ENCODE assay signal across 1 cellular context in the genomic region with DNA sequence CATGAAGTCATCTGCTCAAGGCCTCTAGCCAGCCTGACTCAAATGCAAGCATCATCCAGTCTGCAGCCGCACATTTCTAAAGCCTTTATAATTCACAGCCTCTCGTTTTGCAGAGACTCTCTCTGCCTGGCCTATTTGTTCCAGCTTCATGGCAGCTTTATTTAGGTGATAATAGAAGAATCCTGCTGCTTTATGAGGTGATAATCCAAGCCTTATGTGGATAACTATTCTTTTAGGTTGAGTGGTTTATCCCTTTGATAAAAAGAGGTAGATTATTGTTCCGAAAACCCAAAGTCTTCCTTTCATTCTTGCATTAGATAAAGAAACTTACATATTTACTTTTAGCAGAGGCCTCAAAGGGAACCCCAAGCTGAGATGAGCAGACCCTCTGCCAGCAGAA.
TF ChIP-seq lines count a peak whose summit lies in the region.

No MANE protein-coding gene starts in this region.

TF ChIP-seq in GM23338, 12 proteins besides CTCF, POLR2A, EP300 and RAD21 (continued from another document):
- TF ChIP-seq, protein P1, sequence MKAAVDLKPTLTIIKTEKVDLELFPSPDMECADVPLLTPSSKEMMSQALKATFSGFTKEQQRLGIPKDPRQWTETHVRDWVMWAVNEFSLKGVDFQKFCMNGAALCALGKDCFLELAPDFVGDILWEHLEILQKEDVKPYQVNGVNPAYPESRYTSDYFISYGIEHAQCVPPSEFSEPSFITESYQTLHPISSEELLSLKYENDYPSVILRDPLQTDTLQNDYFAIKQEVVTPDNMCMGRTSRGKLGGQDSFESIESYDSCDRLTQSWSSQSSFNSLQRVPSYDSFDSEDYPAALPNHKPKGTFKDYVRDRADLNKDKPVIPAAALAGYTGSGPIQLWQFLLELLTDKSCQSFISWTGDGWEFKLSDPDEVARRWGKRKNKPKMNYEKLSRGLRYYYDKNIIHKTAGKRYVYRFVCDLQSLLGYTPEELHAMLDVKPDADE (IDR thresholded peaks at IDR 0.05) = no peak
- TF ChIP-seq NANOG (IDR thresholded peaks at IDR 0.05; ENCODE audit: borderline replicate concordance) = no peak
- TF ChIP-seq EZH2phosphoT487 (IDR thresholded peaks at IDR 0.05; ENCODE audit: unreplicated experiment) = no peak
- TF ChIP-seq, protein P2, sequence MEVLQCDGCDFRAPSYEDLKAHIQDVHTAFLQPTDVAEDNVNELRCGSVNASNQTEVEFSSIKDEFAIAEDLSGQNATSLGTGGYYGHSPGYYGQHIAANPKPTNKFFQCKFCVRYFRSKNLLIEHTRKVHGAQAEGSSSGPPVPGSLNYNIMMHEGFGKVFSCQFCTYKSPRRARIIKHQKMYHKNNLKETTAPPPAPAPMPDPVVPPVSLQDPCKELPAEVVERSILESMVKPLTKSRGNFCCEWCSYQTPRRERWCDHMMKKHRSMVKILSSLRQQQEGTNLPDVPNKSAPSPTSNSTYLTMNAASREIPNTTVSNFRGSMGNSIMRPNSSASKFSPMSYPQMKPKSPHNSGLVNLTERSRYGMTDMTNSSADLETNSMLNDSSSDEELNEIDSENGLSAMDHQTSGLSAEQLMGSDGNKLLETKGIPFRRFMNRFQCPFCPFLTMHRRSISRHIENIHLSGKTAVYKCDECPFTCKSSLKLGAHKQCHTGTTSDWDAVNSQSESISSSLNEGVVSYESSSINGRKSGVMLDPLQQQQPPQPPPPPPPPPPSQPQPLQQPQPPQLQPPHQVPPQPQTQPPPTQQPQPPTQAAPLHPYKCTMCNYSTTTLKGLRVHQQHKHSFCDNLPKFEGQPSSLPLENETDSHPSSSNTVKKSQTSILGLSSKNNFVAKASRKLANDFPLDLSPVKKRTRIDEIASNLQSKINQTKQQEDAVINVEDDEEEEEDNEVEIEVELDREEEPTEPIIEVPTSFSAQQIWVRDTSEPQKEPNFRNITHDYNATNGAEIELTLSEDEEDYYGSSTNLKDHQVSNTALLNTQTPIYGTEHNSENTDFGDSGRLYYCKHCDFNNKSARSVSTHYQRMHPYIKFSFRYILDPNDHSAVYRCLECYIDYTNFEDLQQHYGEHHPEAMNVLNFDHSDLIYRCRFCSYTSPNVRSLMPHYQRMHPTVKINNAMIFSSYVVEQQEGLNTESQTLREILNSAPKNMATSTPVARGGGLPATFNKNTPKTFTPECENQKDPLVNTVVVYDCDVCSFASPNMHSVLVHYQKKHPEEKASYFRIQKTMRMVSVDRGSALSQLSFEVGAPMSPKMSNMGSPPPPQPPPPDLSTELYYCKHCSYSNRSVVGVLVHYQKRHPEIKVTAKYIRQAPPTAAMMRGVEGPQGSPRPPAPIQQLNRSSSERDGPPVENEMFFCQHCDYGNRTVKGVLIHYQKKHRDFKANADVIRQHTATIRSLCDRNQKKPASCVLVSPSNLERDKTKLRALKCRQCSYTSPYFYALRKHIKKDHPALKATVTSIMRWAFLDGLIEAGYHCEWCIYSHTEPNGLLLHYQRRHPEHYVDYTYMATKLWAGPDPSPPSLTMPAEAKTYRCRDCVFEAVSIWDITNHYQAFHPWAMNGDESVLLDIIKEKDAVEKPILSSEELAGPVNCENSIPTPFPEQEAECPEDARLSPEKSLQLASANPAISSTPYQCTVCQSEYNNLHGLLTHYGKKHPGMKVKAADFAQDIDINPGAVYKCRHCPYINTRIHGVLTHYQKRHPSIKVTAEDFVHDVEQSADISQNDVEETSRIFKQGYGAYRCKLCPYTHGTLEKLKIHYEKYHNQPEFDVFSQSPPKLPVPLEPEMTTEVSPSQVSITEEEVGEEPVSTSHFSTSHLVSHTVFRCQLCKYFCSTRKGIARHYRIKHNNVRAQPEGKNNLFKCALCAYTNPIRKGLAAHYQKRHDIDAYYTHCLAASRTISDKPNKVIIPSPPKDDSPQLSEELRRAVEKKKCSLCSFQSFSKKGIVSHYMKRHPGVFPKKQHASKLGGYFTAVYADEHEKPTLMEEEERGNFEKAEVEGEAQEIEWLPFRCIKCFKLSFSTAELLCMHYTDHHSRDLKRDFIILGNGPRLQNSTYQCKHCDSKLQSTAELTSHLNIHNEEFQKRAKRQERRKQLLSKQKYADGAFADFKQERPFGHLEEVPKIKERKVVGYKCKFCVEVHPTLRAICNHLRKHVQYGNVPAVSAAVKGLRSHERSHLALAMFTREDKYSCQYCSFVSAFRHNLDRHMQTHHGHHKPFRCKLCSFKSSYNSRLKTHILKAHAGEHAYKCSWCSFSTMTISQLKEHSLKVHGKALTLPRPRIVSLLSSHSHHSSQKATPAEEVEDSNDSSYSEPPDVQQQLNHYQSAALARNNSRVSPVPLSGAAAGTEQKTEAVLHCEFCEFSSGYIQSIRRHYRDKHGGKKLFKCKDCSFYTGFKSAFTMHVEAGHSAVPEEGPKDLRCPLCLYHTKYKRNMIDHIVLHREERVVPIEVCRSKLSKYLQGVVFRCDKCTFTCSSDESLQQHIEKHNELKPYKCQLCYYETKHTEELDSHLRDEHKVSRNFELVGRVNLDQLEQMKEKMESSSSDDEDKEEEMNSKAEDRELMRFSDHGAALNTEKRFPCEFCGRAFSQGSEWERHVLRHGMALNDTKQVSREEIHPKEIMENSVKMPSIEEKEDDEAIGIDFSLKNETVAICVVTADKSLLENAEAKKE (CRISPR knock-in tag; IDR thresholded peaks at IDR 0.05) = no peak
- TF ChIP-seq POLR2AphosphoS5 (IDR thresholded peaks at IDR 0.05; ENCODE audit: low read depth) = no peak
- TF ChIP-seq CREB1 (CRISPR knock-in tag; IDR thresholded peaks at IDR 0.05; ENCODE audit: low read depth) = no peak
- no peak for TF ChIP-seq STAT1 (IDR thresholded peaks at IDR 0.05; ENCODE audit: unreplicated experiment)
- TF ChIP-seq, protein P3, sequence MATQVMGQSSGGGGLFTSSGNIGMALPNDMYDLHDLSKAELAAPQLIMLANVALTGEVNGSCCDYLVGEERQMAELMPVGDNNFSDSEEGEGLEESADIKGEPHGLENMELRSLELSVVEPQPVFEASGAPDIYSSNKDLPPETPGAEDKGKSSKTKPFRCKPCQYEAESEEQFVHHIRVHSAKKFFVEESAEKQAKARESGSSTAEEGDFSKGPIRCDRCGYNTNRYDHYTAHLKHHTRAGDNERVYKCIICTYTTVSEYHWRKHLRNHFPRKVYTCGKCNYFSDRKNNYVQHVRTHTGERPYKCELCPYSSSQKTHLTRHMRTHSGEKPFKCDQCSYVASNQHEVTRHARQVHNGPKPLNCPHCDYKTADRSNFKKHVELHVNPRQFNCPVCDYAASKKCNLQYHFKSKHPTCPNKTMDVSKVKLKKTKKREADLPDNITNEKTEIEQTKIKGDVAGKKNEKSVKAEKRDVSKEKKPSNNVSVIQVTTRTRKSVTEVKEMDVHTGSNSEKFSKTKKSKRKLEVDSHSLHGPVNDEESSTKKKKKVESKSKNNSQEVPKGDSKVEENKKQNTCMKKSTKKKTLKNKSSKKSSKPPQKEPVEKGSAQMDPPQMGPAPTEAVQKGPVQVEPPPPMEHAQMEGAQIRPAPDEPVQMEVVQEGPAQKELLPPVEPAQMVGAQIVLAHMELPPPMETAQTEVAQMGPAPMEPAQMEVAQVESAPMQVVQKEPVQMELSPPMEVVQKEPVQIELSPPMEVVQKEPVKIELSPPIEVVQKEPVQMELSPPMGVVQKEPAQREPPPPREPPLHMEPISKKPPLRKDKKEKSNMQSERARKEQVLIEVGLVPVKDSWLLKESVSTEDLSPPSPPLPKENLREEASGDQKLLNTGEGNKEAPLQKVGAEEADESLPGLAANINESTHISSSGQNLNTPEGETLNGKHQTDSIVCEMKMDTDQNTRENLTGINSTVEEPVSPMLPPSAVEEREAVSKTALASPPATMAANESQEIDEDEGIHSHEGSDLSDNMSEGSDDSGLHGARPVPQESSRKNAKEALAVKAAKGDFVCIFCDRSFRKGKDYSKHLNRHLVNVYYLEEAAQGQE (IDR thresholded peaks at IDR 0.05; ENCODE audit: unreplicated experiment) = no peak
- no peak for TF ChIP-seq EZH2 (IDR thresholded peaks at IDR 0.05; ENCODE audit: low read depth, unreplicated experiment)
TF ChIP-seq in GM23338: peak in this region for 0.
